Comparison of ENCODE assay signal across 8 cellular contexts in genomic region chr12:30754750-30755394, GRCh38. TPM values are rescaled to one million over a fixed set of nuclear protein-coding genes. Genes with fewer than 3 reads are reported as not detected.
DNase-seq lines count a peak whose midpoint lies in the region; ATAC-seq and TF ChIP-seq lines count a peak whose summit lies in the region.

Gene CAPRIN2 (minus strand): TSS chr12:30754951. CDS start chr12:30753520, 1,431 bp downstream.

- peak; percentile 39 to 57 for TF ChIP-seq CTCF in right atrium auricular region (IDR thresholded peaks at IDR 0.05)
- TF ChIP-seq CTCF in psoas muscle (IDR thresholded peaks at IDR 0.05): peak; percentile 47

- intact Hi-C loops in psoas muscle (cut with DNase I): loop anchor here (1.0 to 5.0 kb wide), 4 partner anchors 41 to 58 kb away; partner anchors contain the start of gene IPO8 (in 1 of the 2)

- peak; percentile 84 for TF ChIP-seq POLR2A in GM18505 (IDR thresholded peaks at IDR 0.05; ENCODE audit: borderline replicate concordance, extremely low read depth, insufficient read depth, insufficient read length)

- H3K27me3 ChIP-seq in right atrium auricular region (no peaks in the 10 kb centered on the region), psoas muscle (ENCODE audit: insufficient read depth in 3 of 3, low read length in 2 of 3) (no peaks in the 10 kb centered on the region)

- H3K9me3 ChIP-seq in right atrium auricular region: no peaks in the 10 kb centered on the region
- no peaks in the 10 kb centered on the region for H3K9me3 ChIP-seq in psoas muscle

- peak; percentile 86 to 95 for DNase-seq in NCI-H187 (lab: John Stamatoyannopoulos, UW)
- peak; percentile 86 to 96 (median 89) for DNase-seq in T-helper 2 cell
- peak; percentile 48 to 95 (median 89) for DNase-seq in anterior cingulate cortex (lab: John Stamatoyannopoulos, UW)
- peak; percentile 94 for DNase-seq in right atrium auricular region (ENCODE audit: low spot score)
- peak; percentile 98 for DNase-seq in psoas muscle

- 0 to 2% (median 0%) methylated on average over 34 to 72 of the region's 72 CpGs for WGBS in psoas muscle, 3 donors
- WGBS in urinary bladder: under 1% methylated on average over 72 of the region's 72 CpGs

- H3K36me3 ChIP-seq in right atrium auricular region (no peaks in the 10 kb centered on the region), psoas muscle (ENCODE audit: insufficient read depth in 1 of 2, low read depth in 1 of 2) (no peaks in the 10 kb centered on the region), urinary bladder (ENCODE audit: insufficient read depth) (no peaks in the 10 kb centered on the region)

- H3K27ac ChIP-seq in right atrium auricular region (peak within 1 kb of the TSS; percentile 85 to 90), psoas muscle (peak within 1 kb of the TSS; percentile 89), urinary bladder (ENCODE audit: low read depth) (peak within 1 kb of the TSS; percentile 76)

- peak; percentile 94 for ATAC-seq in GM18505 (IDR thresholded peaks at IDR 0.05; ENCODE audit: unreplicated experiment)
- peak; percentile 97 for ATAC-seq in HG02970 (IDR thresholded peaks at IDR 0.05; ENCODE audit: low FRiP score, unreplicated experiment)
- ATAC-seq in psoas muscle: peak; percentile 96 to 98 (median 98)

- H3K4me3 ChIP-seq in right atrium auricular region: peak within 1 kb of the TSS; percentile 79 to 90
- peak within 1 kb of the TSS; percentile 78 for H3K4me3 ChIP-seq in psoas muscle
- peak within 1 kb of the TSS; percentile 86 for H3K4me3 ChIP-seq in urinary bladder (ENCODE audit: low read depth, low read length)

- H3K4me1 ChIP-seq in right atrium auricular region (peaks cover 0 to 9% of the 10 kb centered on the region in 2 donors), psoas muscle (peaks cover 9% of the 10 kb centered on the region), urinary bladder (ENCODE audit: insufficient read depth) (no peaks in the 10 kb centered on the region)

RNA-seq across cellular contexts. Expression of gene CAPRIN2, which starts in this region (rescaled TPM):
- total RNA-seq in right atrium auricular region: 10 to 100 TPM; 20.9 to 34.3 TPM
- 10 to 100 TPM in 3 of 4 donors, 1 to 10 TPM in 1; 9.0 to 17.7 (median 14.2) TPM for total RNA-seq in psoas muscle
- 10 to 100 TPM in 2 of 3 donors, 1 to 10 TPM in 1; 4.9 to 11.1 (median 10.4) TPM for polyA plus RNA-seq in psoas muscle
- total RNA-seq in urinary bladder: 42.3 TPM
- polyA plus RNA-seq in urinary bladder: 20.1 TPM

Comparison
In these comparisons a context has a peak if more than half of its experiments do, and no peak if none do; other contexts are left out.
1. Peak in every context shown above with its lines: DNase-seq, ATAC-seq, H3K4me3 ChIP-seq and H3K27ac ChIP-seq.